24 cellular contexts compared by ENCODE assay signal in genomic region chr7:151717918-151718317, GRCh38.
"Had no signal": no experiment of that assay in that cellular context is flagged by ENCODE, and none has a peak within 500 bp of the region (broad histone marks: within the 10 kb centered on the region; RNA-seq: fewer than 3 reads in every experiment).

No MANE protein-coding gene starts in this region.

- H3K36me3 ChIP-seq: ascending aorta, breast epithelium, esophagus squamous epithelium, ovary, tibial nerve, vagina had no signal

- H3K27ac ChIP-seq: ascending aorta, breast epithelium, esophagus squamous epithelium, ovary, psoas muscle, tibial nerve, vagina had no signal

- H3K27me3 ChIP-seq: ascending aorta, breast epithelium, ovary, tibial nerve, vagina had no signal

- H3K27me3 Mint-ChIP-seq: activated CD4-positive, alpha-beta T cell treated with anti-CD3 and anti-CD28 coated beads, Interleukin-2, amount 10 ng/mL, durations not matched to agents 24 days and 14 days; dendritic cell treated with granulocyte-macrophage colony-stimulating factor and Interleukin-4, amounts not matched to agents 40 ng/mL and 50 ng/mL, for 4 days; memory B cell; naive B cell; stimulated activated memory B cell treated with anti-CD40 and anti-IgM and Interleukin-4, amounts not matched to agents 10 μg/mL and 1 μg/mL and 100 μg/mL, for 72 hours had no signal

- H3K4me1 Mint-ChIP-seq: activated CD4-positive, alpha-beta T cell treated with anti-CD3 and anti-CD28 coated beads, Interleukin-2, amount 10 ng/mL, durations not matched to agents 24 days and 14 days had no signal

- H3K4me3 ChIP-seq: ascending aorta, breast epithelium, esophagus squamous epithelium, mucosa of descending colon, ovary, psoas muscle, smooth muscle cell, tibial nerve, vagina had no signal

- H3K4me1 ChIP-seq: ascending aorta, breast epithelium, vagina had no signal

- ATAC-seq: activated CD8-positive, alpha-beta T cell treated with anti-CD3 and anti-CD28 coated beads, Interleukin-2, amount 10 ng/mL, durations not matched to agents 7 days and 5 days; mucosa of descending colon; sciatic nerve; stimulated activated memory B cell treated with anti-CD40 and anti-IgM and Interleukin-4, amounts not matched to agents 10 μg/mL and 1 μg/mL and 100 μg/mL, for 72 hours had no signal

- DNase-seq: activated CD4-positive, alpha-beta T cell treated with anti-CD3 and anti-CD28 coated beads, Interleukin-2, amount 10 ng/mL, durations not matched to agents 24 days and 14 days; activated CD8-positive, alpha-beta T cell treated with anti-CD3 and anti-CD28 coated beads, Interleukin-2, amount 10 ng/mL, durations not matched to agents 7 days and 5 days; activated effector memory CD4-positive, alpha-beta T cell treated with anti-CD3 and anti-CD28 coated beads, Interleukin-2, amount 50 U/mL, for 16 hours; activated naive CD4-positive, alpha-beta T cell treated with anti-CD3 and anti-CD28 coated beads, Interleukin-2, amount 50 U/mL, for 16 hours; activated T-cell treated with anti-CD3 and anti-CD28 coated beads, Interleukin-2, amount 50 U/mL, for 48 hours; effector CD8-positive, alpha-beta T cell; esophagus squamous epithelium; mucosa of descending colon; naive B cell; ovary; psoas muscle; stimulated activated CD4-positive, alpha-beta T cell treated with anti-CD3 and anti-CD28 coated beads, Interleukin-4, amount 100 ng/mL, for 24 hours; T-helper 1 cell; T-helper 9 cell had no signal

- H3K27ac Mint-ChIP-seq: activated CD4-positive, alpha-beta T cell treated with anti-CD3 and anti-CD28 coated beads, Interleukin-2, amount 10 ng/mL, durations not matched to agents 24 days and 14 days; activated CD8-positive, alpha-beta T cell treated with anti-CD3 and anti-CD28 coated beads, Interleukin-2, amount 10 ng/mL, durations not matched to agents 7 days and 5 days; dendritic cell treated with granulocyte-macrophage colony-stimulating factor and Interleukin-4, amounts not matched to agents 40 ng/mL and 50 ng/mL, for 4 days; memory B cell; stimulated activated memory B cell treated with anti-CD40 and anti-IgM and Interleukin-4, amounts not matched to agents 10 μg/mL and 1 μg/mL and 100 μg/mL, for 72 hours had no signal

- H3K4me3 Mint-ChIP-seq: activated CD4-positive, alpha-beta T cell treated with anti-CD3 and anti-CD28 coated beads, Interleukin-2, amount 10 ng/mL, durations not matched to agents 24 days and 14 days; activated CD8-positive, alpha-beta T cell treated with anti-CD3 and anti-CD28 coated beads, Interleukin-2, amount 10 ng/mL, durations not matched to agents 7 days and 5 days; dendritic cell treated with granulocyte-macrophage colony-stimulating factor and Interleukin-4, amounts not matched to agents 40 ng/mL and 50 ng/mL, for 4 days; memory B cell; naive B cell; neural crest cell; stimulated activated memory B cell treated with anti-CD40 and anti-IgM and Interleukin-4, amounts not matched to agents 10 μg/mL and 1 μg/mL and 100 μg/mL, for 72 hours had no signal

- H3K9me3 ChIP-seq: ascending aorta, breast epithelium, esophagus squamous epithelium, mucosa of descending colon, ovary, psoas muscle, tibial nerve, vagina had no signal

- H3K4me2 ChIP-seq: smooth muscle cell had no signal

- H3K9me3 Mint-ChIP-seq: activated CD4-positive, alpha-beta T cell treated with anti-CD3 and anti-CD28 coated beads, Interleukin-2, amount 10 ng/mL, durations not matched to agents 24 days and 14 days; dendritic cell treated with granulocyte-macrophage colony-stimulating factor and Interleukin-4, amounts not matched to agents 40 ng/mL and 50 ng/mL, for 4 days; memory B cell; naive B cell; neural crest cell; stimulated activated memory B cell treated with anti-CD40 and anti-IgM and Interleukin-4, amounts not matched to agents 10 μg/mL and 1 μg/mL and 100 μg/mL, for 72 hours had no signal
